Comparison of ENCODE assay signal across 15 cellular contexts in the genomic region with DNA sequence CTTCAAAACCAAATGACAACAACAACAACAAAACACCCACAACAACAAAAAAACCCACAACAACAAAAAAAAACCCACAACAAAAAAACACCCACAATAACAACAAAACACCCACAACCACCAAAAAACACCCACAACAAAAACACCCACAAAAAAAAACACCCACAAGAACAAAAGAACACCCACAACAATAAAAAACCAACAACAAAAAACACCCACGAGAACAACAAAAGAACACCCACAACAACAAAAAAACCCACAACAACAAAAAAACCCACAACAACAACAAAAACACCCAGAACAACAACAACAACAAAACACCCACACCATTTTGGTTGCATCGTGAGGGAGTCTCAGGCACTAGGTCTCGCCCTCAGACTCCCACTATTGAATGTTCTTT.
"Had no signal": no experiment of that assay in that cellular context is flagged by ENCODE, and none has a peak within 500 bp of the region (broad histone marks: within the 10 kb centered on the region; RNA-seq: fewer than 3 reads in every experiment).

No MANE protein-coding gene starts in this region.

- H3K4me3 Mint-ChIP-seq: naive B cell had no signal

- H3K79me2 ChIP-seq: hepatocyte had no signal

- H3K4me2 ChIP-seq: hepatocyte had no signal

- H3K36me3 ChIP-seq: ovary, right atrium auricular region had no signal

- H2AFZ ChIP-seq: hepatocyte had no signal

- H3K4me1 Mint-ChIP-seq: naive B cell had no signal

- H3K36me3 Mint-ChIP-seq: naive B cell had no signal

- H3K27me3 ChIP-seq: hepatocyte, ovary, right atrium auricular region had no signal

- DNase-seq: effector CD4-positive, alpha-beta T cell; foreskin melanocyte; left colon; left ventricle myocardium superior; mesendoderm; naive B cell; ovary; small intestine; stimulated activated CD4-positive, alpha-beta T cell treated with anti-CD3 and anti-CD28 coated beads, Interleukin-12 subunit alpha, Interleukin-12 subunit beta, amount 100 ng/mL, for 4 hours; stimulated activated naive CD4-positive, alpha-beta T cell treated with Interleukin-2 at 50 U/mL for 16 hours; trophoblast cell had no signal

- H3K9me3 ChIP-seq: ovary, right atrium auricular region had no signal

- ATAC-seq: left colon, left ventricle myocardium superior had no signal

- H3K27ac ChIP-seq: hepatocyte, ovary, right atrium auricular region had no signal

- H3K4me3 ChIP-seq: coronary artery, hepatocyte, lung, ovary, right atrium auricular region had no signal
